ENCODE assay signal across 29 cellular contexts in genomic region chr12:24088751-24089150, GRCh38.
A peak's percentile ranks its signal among the peaks of the same experiment; 100 is the strongest.
DNase-seq lines count a peak whose midpoint lies in the region; ATAC-seq, FAIRE-seq and TF ChIP-seq lines count a peak whose summit lies in the region.
"Had no signal": no experiment of that assay in that cellular context is flagged by ENCODE, and none has a peak within 500 bp of the region (broad histone marks: within the 10 kb centered on the region; RNA-seq: fewer than 3 reads in every experiment).

No MANE protein-coding gene starts in this region.

- CTCF ChIA-PET in endothelial cell of umbilical vein (lab: Charles Lee) = no interaction called here
- CTCF ChIA-PET in activated CD8-positive, alpha-beta memory T cell treated with anti-CD3 and anti-CD28 coated beads, Interleukin-2, amount 10 ng/mL, durations not matched to agents 7 days and 5 days (lab: Charles Lee) = no interaction called here

- no peak overlapping the region for H2BK15ac ChIP-seq in mesenchymal stem cell (ENCODE audit: low read depth, poor library complexity, severe bottlenecking)

- no peak for TF ChIP-seq CTCF in endothelial cell of umbilical vein (IDR thresholded peaks at IDR 0.05; ENCODE audit: extremely low read depth in 1 of 2, insufficient read depth in 1 of 2, low read depth in 1 of 2, low read length in 2 of 2)
- no peak for TF ChIP-seq CTCF in colonic mucosa (IDR thresholded peaks at IDR 0.05)

- no peak for FAIRE-seq in endothelial cell of umbilical vein (lab: Jason Lieb, UNC)
- FAIRE-seq: GM12878 had no signal

- BruUV-seq in endothelial cell of umbilical vein (replicated peaks; lab: Mats Ljungman, UMichigan) = no TSS peak

- no peak overlapping the region for H2BK5ac ChIP-seq in mesenchymal stem cell (ENCODE audit: low read depth, low read length, poor library complexity, severe bottlenecking)

- no peak overlapping the region for H3K4me3 ChIP-seq in endothelial cell of umbilical vein (replicated peaks in 1 of 3; ENCODE audit: insufficient read depth in 1 of 3, low read depth in 1 of 3, low read length in 3 of 3)
- no peak overlapping the region for H3K4me3 ChIP-seq in mesenchymal stem cell (ENCODE audit: insufficient read depth in 1 of 2, low read depth in 1 of 2, low read length in 2 of 2)
- H3K4me3 ChIP-seq in colonic mucosa = no peak overlapping the region
- H3K4me3 ChIP-seq: GM12878, HAP-1, SJSA1 had no signal

- no peak overlapping the region for H3K9ac ChIP-seq in endothelial cell of umbilical vein (replicated peaks; ENCODE audit: extremely low read depth, insufficient read depth, low read length)
- no peak overlapping the region for H3K9ac ChIP-seq in mesenchymal stem cell (ENCODE audit: low read length)
- no peak overlapping the region for H3K9ac ChIP-seq in colonic mucosa (ENCODE audit: low read depth in 2 of 2, low read length in 2 of 2)

- H3K27ac ChIP-seq in endothelial cell of umbilical vein (ENCODE audit: insufficient read depth, low read depth, low read length) (no peak overlapping the region), mesenchymal stem cell (ENCODE audit: low read length, poor library complexity, severe bottlenecking) (no peak overlapping the region), colonic mucosa (no peak overlapping the region)
- H3K27ac ChIP-seq: SJSA1 had no signal

- intact Hi-C loops in endothelial cell of umbilical vein (cut with micrococcal nuclease) = no loop called here
- intact Hi-C loops in colonic mucosa (cut with DNase I) = no loop called here

- no peaks in the 10 kb centered on the region for H3K79me1 ChIP-seq in mesenchymal stem cell (replicated peaks; ENCODE audit: low read length, poor library complexity, severe bottlenecking)

- no peak overlapping the region for H2BK120ac ChIP-seq in mesenchymal stem cell (ENCODE audit: low read depth, low read length)

- no peak overlapping the region for H4K8ac ChIP-seq in mesenchymal stem cell (ENCODE audit: low read length)

- H3K9me1 ChIP-seq in endothelial cell of umbilical vein (replicated peaks; ENCODE audit: control insufficient read depth, extremely low read depth, insufficient read depth, low read length) = no peaks in the 10 kb centered on the region

- H3K79me2 ChIP-seq in endothelial cell of umbilical vein (ENCODE audit: control insufficient read depth, insufficient read depth, low read length) = no peaks in the 10 kb centered on the region

- H2AFZ ChIP-seq in endothelial cell of umbilical vein (ENCODE audit: low read depth, low read length) = no peak overlapping the region
- H2AFZ ChIP-seq in mesenchymal stem cell (ENCODE audit: low read depth, low read length) = no peak overlapping the region

- no peak overlapping the region for H3K18ac ChIP-seq in mesenchymal stem cell (ENCODE audit: low read depth in 1 of 2, low read length in 2 of 2)

- WGBS in mesenchymal stem cell = no CpG with 5 or more reads among the region's 3 CpGs

- H3K4ac ChIP-seq in mesenchymal stem cell (ENCODE audit: low read depth in 1 of 2, low read length in 2 of 2) = no peak overlapping the region

- H3K9me3 Mint-ChIP-seq in activated CD8-positive, alpha-beta memory T cell treated with anti-CD3 and anti-CD28 coated beads, Interleukin-2, amount 10 ng/mL, durations not matched to agents 7 days and 5 days (ENCODE audit: low read depth) = no peaks in the 10 kb centered on the region

- no peak overlapping the region for H3K4me3 Mint-ChIP-seq in activated CD8-positive, alpha-beta memory T cell treated with anti-CD3 and anti-CD28 coated beads, Interleukin-2, amount 10 ng/mL, durations not matched to agents 7 days and 5 days
- H3K4me3 Mint-ChIP-seq: CD14-positive monocyte; CD8-positive, alpha-beta memory T cell had no signal

- H3K36me3 ChIP-seq in endothelial cell of umbilical vein (ENCODE audit: control insufficient read depth in 2 of 2, extremely low read depth in 1 of 2, insufficient read depth in 2 of 2, low read length in 2 of 2) (no peaks in the 10 kb centered on the region), mesenchymal stem cell (ENCODE audit: control insufficient read depth in 1 of 2, insufficient read depth in 2 of 2, low read depth in 1 of 2, low read length in 2 of 2) (no peaks in the 10 kb centered on the region), colonic mucosa (no peaks in the 10 kb centered on the region)
- H3K36me3 ChIP-seq: BE2C, HAP-1, SJSA1 had no signal

- H3K9me3 ChIP-seq in endothelial cell of umbilical vein (replicated peaks; ENCODE audit: control insufficient read depth, insufficient read depth, low read length) (no peaks in the 10 kb centered on the region), mesenchymal stem cell (ENCODE audit: control insufficient read depth, low read length) (no peaks in the 10 kb centered on the region), colonic mucosa (no peaks in the 10 kb centered on the region)
- H3K9me3 ChIP-seq: BE2C, HAP-1, SJSA1 had no signal

- POLR2A ChIA-PET in endothelial cell of umbilical vein (lab: Charles Lee) = no interaction called here

- H3K4me2 ChIP-seq in endothelial cell of umbilical vein (ENCODE audit: insufficient read depth, low read length) (no peak overlapping the region), mesenchymal stem cell (ENCODE audit: low read length, poor library complexity, severe bottlenecking) (no peak overlapping the region)

- H3K4me1 ChIP-seq in endothelial cell of umbilical vein (ENCODE audit: control insufficient read depth, extremely low read depth, insufficient read depth, low read length) (no peaks in the 10 kb centered on the region), mesenchymal stem cell (ENCODE audit: control insufficient read depth, insufficient read depth, low read depth, low read length) (no peaks in the 10 kb centered on the region), colonic mucosa (no peaks in the 10 kb centered on the region)
- H3K4me1 ChIP-seq: BE2C, HAP-1, SJSA1 had no signal

- peak; percentile 25 for DNase-seq in NCI-H2196 (lab: John Stamatoyannopoulos, UW; ENCODE audit: unreplicated experiment)
- no peak for DNase-seq in NCI-H2196 treated with DMSO at 0.1 percent for 48 hours (lab: John Stamatoyannopoulos, UW; ENCODE audit: unreplicated experiment)
- peak; percentile 4 for DNase-seq in NCI-H69 (lab: John Stamatoyannopoulos, UW)
- DNase-seq in endothelial cell of umbilical vein (ENCODE audit: low read depth, low spot score) = peak; percentile 34
- peak; percentile 13 for DNase-seq in mesenchymal stem cell
- DNase-seq in colonic mucosa = no peak
- DNase-seq in DMS114 treated with DMSO at 0.1 percent for 48 hours (lab: John Stamatoyannopoulos, UW; ENCODE audit: unreplicated experiment) = no peak
- no peak for DNase-seq in activated CD8-positive, alpha-beta memory T cell treated with anti-CD3 and anti-CD28 coated beads, Interleukin-2, amount 10 ng/mL, durations not matched to agents 7 days and 5 days
- DNase-seq: 8988T; ACHN; BE2C; Calu3; CD8-positive, alpha-beta memory T cell; GDM1; GOT3; Karpas-422; NCI-H1092 treated with DMSO at 0.1 percent for 48 hours; NCI-H1436; NCI-H187; NCI-H2081 treated with DMSO at 0.1 percent for 48 hours; NCI-H2171; NCI-H524; NCI-H774; Right ventricle myocardium superior; RPMI8226 had no signal

- H3K27me3 Mint-ChIP-seq in activated CD8-positive, alpha-beta memory T cell treated with anti-CD3 and anti-CD28 coated beads, Interleukin-2, amount 10 ng/mL, durations not matched to agents 7 days and 5 days = no peaks in the 10 kb centered on the region
- H3K27me3 Mint-ChIP-seq: CD8-positive, alpha-beta memory T cell had no signal

- no peaks in the 10 kb centered on the region for H3K4me1 Mint-ChIP-seq in activated CD8-positive, alpha-beta memory T cell treated with anti-CD3 and anti-CD28 coated beads, Interleukin-2, amount 10 ng/mL, durations not matched to agents 7 days and 5 days
- H3K4me1 Mint-ChIP-seq: CD14-positive monocyte; CD8-positive, alpha-beta memory T cell had no signal

- H3K27me3 ChIP-seq in endothelial cell of umbilical vein (ENCODE audit: control insufficient read depth in 2 of 2, insufficient read depth in 2 of 2, low read length in 2 of 2) = no peaks in the 10 kb centered on the region
- H3K27me3 ChIP-seq in mesenchymal stem cell (ENCODE audit: control insufficient read depth in 1 of 2, insufficient read depth in 1 of 2, low read length in 2 of 2) = no peaks in the 10 kb centered on the region
- H3K27me3 ChIP-seq in colonic mucosa = no peaks in the 10 kb centered on the region
- H3K27me3 ChIP-seq: BE2C, SJSA1 had no signal

- H3K36me3 Mint-ChIP-seq in activated CD8-positive, alpha-beta memory T cell treated with anti-CD3 and anti-CD28 coated beads, Interleukin-2, amount 10 ng/mL, durations not matched to agents 7 days and 5 days = no peaks in the 10 kb centered on the region
- H3K36me3 Mint-ChIP-seq: CD14-positive monocyte; CD8-positive, alpha-beta memory T cell had no signal

- no peak overlapping the region for H2BK12ac ChIP-seq in mesenchymal stem cell (ENCODE audit: low read length in 2 of 2)

- no peaks in the 10 kb centered on the region for H4K20me1 ChIP-seq in endothelial cell of umbilical vein (replicated peaks; ENCODE audit: control insufficient read depth, extremely low read depth, insufficient read depth, low read length)

- no peak for TF ChIP-seq POLR2A in endothelial cell of umbilical vein (IDR thresholded peaks at IDR 0.05; ENCODE audit: low read depth, low read length)

- ATAC-seq in activated CD8-positive, alpha-beta memory T cell treated with anti-CD3 and anti-CD28 coated beads, Interleukin-2, amount 10 ng/mL, durations not matched to agents 7 days and 5 days = no peak
- ATAC-seq: GM12878 had no signal

- H2AK5ac ChIP-seq in mesenchymal stem cell (ENCODE audit: low read length, severe bottlenecking) = no peak overlapping the region

- no peak overlapping the region for H3K27ac Mint-ChIP-seq in activated CD8-positive, alpha-beta memory T cell treated with anti-CD3 and anti-CD28 coated beads, Interleukin-2, amount 10 ng/mL, durations not matched to agents 7 days and 5 days
- H3K27ac Mint-ChIP-seq: CD14-positive monocyte; CD8-positive, alpha-beta memory T cell had no signal

- H3K14ac ChIP-seq in mesenchymal stem cell (ENCODE audit: low read length in 2 of 2) = no peak overlapping the region

- dilution Hi-C loops in endothelial cell of umbilical vein (cut with MboI; ENCODE audit: extremely low pct_ligation_motif_present, low sequenced_read_pairs) = no loop called here

- no peak overlapping the region for H4K91ac ChIP-seq in mesenchymal stem cell (ENCODE audit: low read length)

- H3K23ac ChIP-seq in mesenchymal stem cell (ENCODE audit: low read length in 2 of 2) = no peak overlapping the region

TF ChIP-seq in endothelial cell of umbilical vein, 7 proteins besides CTCF, POLR2A, EP300 and RAD21 (continues in another document):
- TF ChIP-seq GATA2 (IDR thresholded peaks at IDR 0.05; ENCODE audit: insufficient read depth, insufficient read length, low read depth, low read length) (no peak), POLR2AphosphoS5 (IDR thresholded peaks at IDR 0.05; ENCODE audit: insufficient read depth, low read depth, low read length) (no peak), EZH2 (IDR thresholded peaks at IDR 0.05; ENCODE audit: borderline replicate concordance, low read depth, low read length, severe bottlenecking) (no peak), FOS (IDR thresholded peaks at IDR 0.05; ENCODE audit: borderline replicate concordance, insufficient read depth, low read length) (no peak), MAX (IDR thresholded peaks at IDR 0.05; ENCODE audit: insufficient read depth, insufficient read length) (no peak)

Comparison
In these comparisons a context has a peak if more than half of its experiments do, and no peak if none do; other contexts are left out.
1. DNase-seq: peak in NCI-H2196 (single experiment), NCI-H69 (single experiment), endothelial cell of umbilical vein (single experiment) and mesenchymal stem cell (single experiment); none in NCI-H2196 treated with DMSO at 0.1 percent for 48 hours (single experiment), colonic mucosa (single experiment), DMS114 treated with DMSO at 0.1 percent for 48 hours (single experiment) and activated CD8-positive, alpha-beta memory T cell treated with anti-CD3 and anti-CD28 coated beads, Interleukin-2, amount 10 ng/mL, durations not matched to agents 7 days and 5 days (single experiment).